20 cellular contexts compared by ENCODE assay signal in the genomic region with DNA sequence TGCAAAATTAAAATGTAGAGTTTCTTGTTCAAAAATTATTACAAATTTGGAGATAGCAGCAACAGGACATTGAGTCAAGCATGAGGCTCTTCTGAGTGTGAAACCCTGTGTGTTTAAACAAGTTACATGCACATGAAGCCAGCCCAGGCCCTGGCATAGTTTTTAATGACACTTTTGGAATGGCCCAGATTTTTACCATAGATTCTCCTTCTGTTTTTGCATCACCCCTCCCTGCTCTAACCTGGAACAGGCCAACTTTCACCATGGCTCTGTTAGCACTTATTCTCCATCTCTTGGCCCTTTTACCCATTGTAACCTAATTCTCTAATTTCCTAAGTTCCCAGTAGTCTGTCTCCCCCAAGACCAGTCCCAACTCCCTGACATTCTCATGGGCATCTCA.
DNase-seq lines count a peak whose midpoint lies in the region; ATAC-seq and TF ChIP-seq lines count a peak whose summit lies in the region.
"Had no signal": no experiment of that assay in that cellular context is flagged by ENCODE, and none has a peak within 500 bp of the region (broad histone marks: within the 10 kb centered on the region; RNA-seq: fewer than 3 reads in every experiment).

No MANE protein-coding gene starts in this region.

- no peaks in the 10 kb centered on the region for H3K9me3 Mint-ChIP-seq in HFFc6
- H3K9me3 Mint-ChIP-seq: CD14-positive monocyte had no signal

- H3K4me2 ChIP-seq in skeletal muscle satellite cell (ENCODE audit: low read length) = no peak overlapping the region

- TF ChIP-seq CTCF in HFFc6 (IDR thresholded peaks at IDR 0.05) = no peak
- no peak for TF ChIP-seq CTCF in brain microvascular endothelial cell (IDR thresholded peaks at IDR 0.05; ENCODE audit: low read depth, low read length, missing control alignments)

- H3K4me1 ChIP-seq in muscle layer of colon (ENCODE audit: insufficient read depth, low read length) (peaks cover 44% of the 10 kb centered on the region), skeletal muscle satellite cell (ENCODE audit: control insufficient read depth, insufficient read depth, low read length) (peaks cover 82% of the 10 kb centered on the region)

- H3K27ac Mint-ChIP-seq in HFFc6 = peak overlapping the region; percentile 92
- H3K27ac Mint-ChIP-seq: CD14-positive monocyte had no signal

- ATAC-seq in GM18907 (IDR thresholded peaks at IDR 0.05; ENCODE audit: unreplicated experiment) = no peak
- ATAC-seq: K562 had no signal

- in situ Hi-C loops in brain microvascular endothelial cell (cut with HindIII; ENCODE audit: low pct_ligation_motif_present, low sequenced_read_pairs) = no loop called here

- H3K27me3 ChIP-seq in brain microvascular endothelial cell (replicated peaks) (no peaks in the 10 kb centered on the region), muscle layer of colon (ENCODE audit: control insufficient read depth in 1 of 2, insufficient read depth in 2 of 2, low read length in 2 of 2) (no peaks in the 10 kb centered on the region), skeletal muscle satellite cell (ENCODE audit: control insufficient read depth, insufficient read depth, low read length) (no peaks in the 10 kb centered on the region)
- H3K27me3 ChIP-seq: right atrium auricular region had no signal

- peak overlapping the region; percentile 34 for H3K4me3 Mint-ChIP-seq in HFFc6
- H3K4me3 Mint-ChIP-seq: CD14-positive monocyte had no signal

- no peaks in the 10 kb centered on the region for H3K36me3 ChIP-seq in brain microvascular endothelial cell (replicated peaks)
- H3K36me3 ChIP-seq in muscle layer of colon (ENCODE audit: insufficient read depth, low read length) = no peaks in the 10 kb centered on the region
- no peaks in the 10 kb centered on the region for H3K36me3 ChIP-seq in skeletal muscle satellite cell (ENCODE audit: insufficient read depth, low read length)
- H3K36me3 ChIP-seq: right atrium auricular region had no signal

- H3K4me1 Mint-ChIP-seq in HFFc6 (ENCODE audit: low read depth) = peaks cover 94% of the 10 kb centered on the region

- DNase-seq in HFFc6 = no peak
- no peak for DNase-seq in brain microvascular endothelial cell
- DNase-seq in NCI-H1048 (lab: John Stamatoyannopoulos, UW) = no peak
- no peak for DNase-seq in NCI-H2171 treated with DMSO at 0.1 percent for 48 hours (lab: John Stamatoyannopoulos, UW)
- DNase-seq in midbrain (lab: John Stamatoyannopoulos, UW) = no peak
- DNase-seq: activated CD4-positive, CD25-positive, alpha-beta regulatory T cell treated with anti-CD3 and anti-CD28 coated beads, Interleukin-2, amount 50 U/mL, for 72 hours; activated T-cell treated with anti-CD3 and anti-CD28 coated beads, Interleukin-2, amount 50 U/mL, for 1 hour; cortex of kidney; head of caudate nucleus; MM.1S; NCI-H2171; NCI-H524 treated with DMSO at 0.1 percent for 48 hours; RPMI8226; substantia nigra had no signal

- H3K27me3 Mint-ChIP-seq in HFFc6 (ENCODE audit: insufficient read depth) = peaks cover 4% of the 10 kb centered on the region

- H3K9ac ChIP-seq in muscle layer of colon (ENCODE audit: low read length) = no peak overlapping the region
- peak overlapping the region; percentile 50 for H3K9ac ChIP-seq in skeletal muscle satellite cell (ENCODE audit: low read depth, low read length)

- H3K9me3 ChIP-seq in muscle layer of colon (ENCODE audit: low read length) = no peaks in the 10 kb centered on the region
- H3K9me3 ChIP-seq in skeletal muscle satellite cell (replicated peaks; ENCODE audit: low read length) = no peaks in the 10 kb centered on the region
- H3K9me3 ChIP-seq: right atrium auricular region had no signal

- peaks cover 7% of the 10 kb centered on the region; the same call in 1 of the 2 replicates for H3K36me3 Mint-ChIP-seq in HFFc6 (ENCODE audit: low read depth)
- H3K36me3 Mint-ChIP-seq: CD14-positive monocyte had no signal

- H3K27ac ChIP-seq in brain microvascular endothelial cell = peak overlapping the region; percentile 34
- H3K27ac ChIP-seq in muscle layer of colon (ENCODE audit: low read depth, low read length) = peak overlapping the region; percentile 27
- H3K27ac ChIP-seq: right atrium auricular region had no signal

- H3K4me3 ChIP-seq in brain microvascular endothelial cell (ENCODE audit: low read depth, low read length) (no peak overlapping the region), muscle layer of colon (ENCODE audit: low read depth in 1 of 2, low read length in 2 of 2) (no peak overlapping the region), skeletal muscle satellite cell (ENCODE audit: low read length) (no peak overlapping the region)
- H3K4me3 ChIP-seq: K562, right atrium auricular region had no signal
